Comparison of ENCODE assay signal across 8 cellular contexts in genomic region chr1:19209990-19210771, GRCh38. TPM values are rescaled to one million over a fixed set of nuclear protein-coding genes. Genes with fewer than 3 reads are reported as not detected.
DNase-seq lines count a peak whose midpoint lies in the region; ATAC-seq and TF ChIP-seq lines count a peak whose summit lies in the region.

TSS of gene UBR4 (minus strand) at chr1:19210266. CDS start at chr1:19210248, 18 bp downstream.

- H3K27me3 ChIP-seq in osteoblast (ENCODE audit: insufficient read depth, low read length) (no peaks in the 10 kb centered on the region), thoracic aorta (replicated peaks; ENCODE audit: insufficient read depth) (no peaks in the 10 kb centered on the region)

- H3K4me3 Mint-ChIP-seq in activated naive CD8-positive, alpha-beta T cell, result peak within 1 kb of the TSS; percentile 99

- DNase-seq in NCI-H1092 treated with DMSO at 0.1 percent for 48 hours (lab: John Stamatoyannopoulos, UW) (peak; percentile 98), SKM-1 (lab: John Stamatoyannopoulos, UW; ENCODE audit: unreplicated experiment) (peak; percentile 91), glomerular visceral epithelial cell (ENCODE audit: extremely low spot score) (peak; percentile 93), osteoblast (ENCODE audit: insufficient read length, low spot score, missing footprints) (peak; percentile 95), thoracic aorta (ENCODE audit: low spot score) (peak; percentile 66)

- H3K4me2 ChIP-seq in osteoblast (ENCODE audit: insufficient read depth, low read length), result peak within 1 kb of the TSS; percentile 99

- H3K4me1 ChIP-seq in osteoblast (ENCODE audit: insufficient read depth, low read length) (peaks cover 26% of the 10 kb centered on the region), thoracic aorta (ENCODE audit: control insufficient read depth in 1 of 2, low read depth in 2 of 2) (peaks cover 33 to 53% of the 10 kb centered on the region in 2 donors)

- no peak for TF ChIP-seq CTCF in osteoblast (IDR thresholded peaks at IDR 0.05; ENCODE audit: extremely low read depth, low read depth, low read length)
- TF ChIP-seq CTCF in thoracic aorta (IDR thresholded peaks at IDR 0.05), result no peak

- peaks cover 34% of the 10 kb centered on the region for H4K20me1 ChIP-seq in osteoblast (ENCODE audit: insufficient read depth, low read length)

- H3K9me3 Mint-ChIP-seq in activated naive CD8-positive, alpha-beta T cell (ENCODE audit: low read depth), result no peaks in the 10 kb centered on the region

- H3K9me3 ChIP-seq in osteoblast (ENCODE audit: low read depth, low read length), result no peaks in the 10 kb centered on the region
- H3K9me3 ChIP-seq in thoracic aorta, result no peaks in the 10 kb centered on the region

- peak within 1 kb of the TSS; percentile 99 for H3K27ac Mint-ChIP-seq in activated naive CD8-positive, alpha-beta T cell

- H3K79me2 ChIP-seq in osteoblast (ENCODE audit: insufficient read depth, low read length), result peaks cover 96% of the 10 kb centered on the region

- no peaks in the 10 kb centered on the region for H3K27me3 Mint-ChIP-seq in activated naive CD8-positive, alpha-beta T cell

- H3K4me3 ChIP-seq in GM08714 (ENCODE audit: low read length) (peak within 1 kb of the TSS; percentile 81), osteoblast (ENCODE audit: insufficient read depth, low read length) (peak within 1 kb of the TSS; percentile 89), thoracic aorta (peak within 1 kb of the TSS; percentile 90)

- peak within 1 kb of the TSS; percentile 99 for H3K27ac ChIP-seq in osteoblast (ENCODE audit: low read depth, low read length)
- peak within 1 kb of the TSS; percentile 90 to 95 for H3K27ac ChIP-seq in thoracic aorta

- H3K36me3 Mint-ChIP-seq in activated naive CD8-positive, alpha-beta T cell, result peaks cover 7% of the 10 kb centered on the region

- ATAC-seq in HG02610 (IDR thresholded peaks at IDR 0.05; ENCODE audit: unreplicated experiment) (peak; percentile 78), thoracic aorta (ENCODE audit: insufficient number of reproducible peaks, low FRiP score, low read depth) (peak; percentile 95)

- peaks cover 67% of the 10 kb centered on the region for H3K4me1 Mint-ChIP-seq in activated naive CD8-positive, alpha-beta T cell (ENCODE audit: low read depth)

- H3K36me3 ChIP-seq in osteoblast (ENCODE audit: insufficient read depth, low read length) (peaks cover 6% of the 10 kb centered on the region), thoracic aorta (peaks cover 3% of the 10 kb centered on the region)

- H2AFZ ChIP-seq in osteoblast (ENCODE audit: low read length), result peak within 1 kb of the TSS; percentile 78

RNA-seq across cellular contexts. Expression of gene UBR4, which starts in this region (rescaled TPM):
- 134 and 149 TPM in 2 replicates for total RNA-seq in osteoblast
- total RNA-seq in thoracic aorta, result 100 to 1,000 TPM; 231 to 266 TPM

Comparison
In these comparisons a context has a peak if more than half of its experiments do, and no peak if none do; other contexts are left out.
1. Peak in every context shown above with its lines: DNase-seq, ATAC-seq, H3K4me3 ChIP-seq and H3K27ac ChIP-seq.